21 cellular contexts compared by ENCODE assay signal in genomic region chr16:80407265-80407987, GRCh38.
DNase-seq lines count a peak whose midpoint lies in the region; FAIRE-seq and TF ChIP-seq lines count a peak whose summit lies in the region.
"Had no signal": no experiment of that assay in that cellular context is flagged by ENCODE, and none has a peak within 500 bp of the region (broad histone marks: within the 10 kb centered on the region; RNA-seq: fewer than 3 reads in every experiment).

No MANE protein-coding gene starts in this region.

- no peak overlapping the region for H3K4me3 Mint-ChIP-seq in progenitor cell of endocrine pancreas (ENCODE audit: low read depth)
- H3K4me3 Mint-ChIP-seq: CD8-positive, alpha-beta memory T cell; H9; IgD-negative memory B cell had no signal

- H3K27me3 ChIP-seq in hepatocyte (no peaks in the 10 kb centered on the region), liver (ENCODE audit: control insufficient read depth in 4 of 4, insufficient read depth in 4 of 4, low read length in 3 of 4) (no peaks in the 10 kb centered on the region)
- H3K27me3 ChIP-seq: MG63 had no signal

- WGBS in hepatocyte (ENCODE audit: low lambda C conversion rate, missing lambda C conversion rate), result 65% methylated on average over 3 of the region's 3 CpGs
- WGBS in liver, result 24% methylated on average over 3 of the region's 3 CpGs

- H4K20me1 ChIP-seq in hepatocyte (ENCODE audit: insufficient read depth, poor library complexity, severe bottlenecking), result no peaks in the 10 kb centered on the region

- H3K4me3 ChIP-seq in hepatocyte (no peak overlapping the region), liver (ENCODE audit: low read depth in 1 of 3, low read length in 3 of 3) (peak overlapping the region in 1 of 3 donors; percentile 23)
- H3K4me3 ChIP-seq: MG63 had no signal

- H3K9me3 Mint-ChIP-seq in progenitor cell of endocrine pancreas (ENCODE audit: low read depth), result no peaks in the 10 kb centered on the region
- H3K9me3 Mint-ChIP-seq: CD8-positive, alpha-beta memory T cell; H9 had no signal

- no peaks in the 10 kb centered on the region for H3K9me2 ChIP-seq in hepatocyte (replicated peaks; ENCODE audit: insufficient read depth)

- peak; percentile 46 to 58 for TF ChIP-seq RAD21 in liver (IDR thresholded peaks at IDR 0.05)

- no peak for TF ChIP-seq POLR2A in GM12891 (IDR thresholded peaks at IDR 0.05; ENCODE audit: low read depth, low read length)

- peak overlapping the region; percentile 18 for H3K27ac ChIP-seq in hepatocyte
- H3K27ac ChIP-seq in liver (ENCODE audit: low read depth in 1 of 2, low read length in 2 of 2), result peak overlapping the region in 1 of 2 donors; percentile 67
- H3K27ac ChIP-seq: RWPE1 had no signal

- H3K79me2 ChIP-seq in hepatocyte, result no peaks in the 10 kb centered on the region

- TF ChIP-seq CTCF in hepatocyte (IDR thresholded peaks at IDR 0.05; ENCODE audit: poor library complexity) (no peak), liver (IDR thresholded peaks at IDR 0.05; ENCODE audit: low read depth, low read length, missing input control) (no peak), progenitor cell of endocrine pancreas (IDR thresholded peaks at IDR 0.05; ENCODE audit: unreplicated experiment) (no peak)

- H3K36me3 ChIP-seq in hepatocyte (replicated peaks; ENCODE audit: insufficient read depth, low read depth), result no peaks in the 10 kb centered on the region
- H3K36me3 ChIP-seq in liver (ENCODE audit: control insufficient read depth in 4 of 4, insufficient read depth in 3 of 4, low read depth in 1 of 4, low read length in 3 of 4), result no peaks in the 10 kb centered on the region
- H3K36me3 ChIP-seq: MG63 had no signal

- peak overlapping the region; percentile 65 for H3K27ac Mint-ChIP-seq in progenitor cell of endocrine pancreas
- H3K27ac Mint-ChIP-seq: CD8-positive, alpha-beta memory T cell; H9; IgD-negative memory B cell had no signal

- H3K4me2 ChIP-seq in hepatocyte, result peak overlapping the region; percentile 42

- H3K9ac ChIP-seq in liver (ENCODE audit: low read depth in 1 of 2, low read length in 2 of 2), result no peak overlapping the region

- no peaks in the 10 kb centered on the region for H3K36me3 Mint-ChIP-seq in progenitor cell of endocrine pancreas (ENCODE audit: insufficient read depth)
- H3K36me3 Mint-ChIP-seq: CD8-positive, alpha-beta memory T cell; IgD-negative memory B cell had no signal

- no peaks in the 10 kb centered on the region for H3K27me3 Mint-ChIP-seq in progenitor cell of endocrine pancreas

- H3K4me1 Mint-ChIP-seq in progenitor cell of endocrine pancreas (ENCODE audit: low read depth), result peaks cover 52% of the 10 kb centered on the region
- H3K4me1 Mint-ChIP-seq: CD8-positive, alpha-beta memory T cell; H9 had no signal

- no peak for FAIRE-seq in GM12891 (lab: Jason Lieb, UNC)

- H3K9me3 ChIP-seq in hepatocyte (ENCODE audit: low read depth), result no peaks in the 10 kb centered on the region
- no peaks in the 10 kb centered on the region for H3K9me3 ChIP-seq in liver (ENCODE audit: control insufficient read depth in 4 of 4, low read length in 3 of 4)
- H3K9me3 ChIP-seq: MG63 had no signal

- H3K4me1 ChIP-seq in hepatocyte (ENCODE audit: insufficient read depth), result no peaks in the 10 kb centered on the region
- peaks cover 1 to 31% (median 17%) of the 10 kb centered on the region in 4 donors for H3K4me1 ChIP-seq in liver (ENCODE audit: control insufficient read depth in 4 of 4, insufficient read depth in 4 of 4, low read length in 3 of 4)

- no peak overlapping the region for H2AFZ ChIP-seq in hepatocyte

- DNase-seq in HuH-7.5 (ENCODE audit: low spot score) (peak; percentile 25), hepatocyte (ENCODE audit: low spot score) (peak; percentile 11), progenitor cell of endocrine pancreas (ENCODE audit: low spot score, unreplicated experiment) (no peak), GM12891 (ENCODE audit: insufficient read length, low spot score) (no peak), foreskin melanocyte (no peak), NCI-H1092 treated with DMSO at 0.1 percent for 48 hours (lab: John Stamatoyannopoulos, UW) (no peak)
- DNase-seq: ACHN; C1 segment of cervical spinal cord; CD8-positive, alpha-beta memory T cell; DMS79 treated with DMSO at 0.1 percent for 48 hours; H9; Karpas-422; MG63; NCI-H1048; NCI-H1694; NCI-H2081 treated with DMSO at 0.1 percent for 48 hours; NCI-H446 treated with DMSO at 0.1 percent for 48 hours; PC-3 had no signal

TF ChIP-seq in liver, 16 proteins besides CTCF, POLR2A, EP300 and RAD21 (continues in another document):
- TF ChIP-seq SP1 (IDR thresholded peaks at IDR 0.05) (peak; percentile 98), ATF3 (IDR thresholded peaks at IDR 0.05) (peak; percentile 73), RXRA (IDR thresholded peaks at IDR 0.05) (peak; percentile 98), HNF4G (IDR thresholded peaks at IDR 0.05) (peak; percentile 86), REST (IDR thresholded peaks at IDR 0.05) (no peak), HNF4A (conservative IDR thresholded peaks at IDR 0.05) (peak; percentile 97 to 98), TAF1 (conservative IDR thresholded peaks at IDR 0.05) (no peak), FOXA1 (IDR thresholded peaks at IDR 0.05) (peak; percentile 45), NR2F2 (IDR thresholded peaks at IDR 0.05) (peak; percentile 71), FOXA2 (IDR thresholded peaks at IDR 0.05) (peak; percentile 71)

TF ChIP-seq in GM12891, 5 proteins besides CTCF, POLR2A, EP300 and RAD21:
- TF ChIP-seq POU2F2 (IDR thresholded peaks at IDR 0.05; ENCODE audit: low read depth, low read length) (no peak), POLR2AphosphoS5 (IDR thresholded peaks at IDR 0.05; ENCODE audit: low read depth, low read length) (no peak), PAX5 (IDR thresholded peaks at IDR 0.05; ENCODE audit: insufficient read depth, low read length, severe bottlenecking) (no peak), SPI1 (IDR thresholded peaks at IDR 0.05; ENCODE audit: low read depth, low read length) (no peak), TAF1 (IDR thresholded peaks at IDR 0.05; ENCODE audit: low read depth, low read length) (no peak)

Comparison
In these comparisons a context has a peak if more than half of its experiments do, and no peak if none do; other contexts are left out.
1. DNase-seq: peak in HuH-7.5 (single experiment) and hepatocyte (single experiment); none in progenitor cell of endocrine pancreas (single experiment), GM12891 (single experiment), foreskin melanocyte (single experiment) and NCI-H1092 treated with DMSO at 0.1 percent for 48 hours (single experiment).